In the genomic region with DNA sequence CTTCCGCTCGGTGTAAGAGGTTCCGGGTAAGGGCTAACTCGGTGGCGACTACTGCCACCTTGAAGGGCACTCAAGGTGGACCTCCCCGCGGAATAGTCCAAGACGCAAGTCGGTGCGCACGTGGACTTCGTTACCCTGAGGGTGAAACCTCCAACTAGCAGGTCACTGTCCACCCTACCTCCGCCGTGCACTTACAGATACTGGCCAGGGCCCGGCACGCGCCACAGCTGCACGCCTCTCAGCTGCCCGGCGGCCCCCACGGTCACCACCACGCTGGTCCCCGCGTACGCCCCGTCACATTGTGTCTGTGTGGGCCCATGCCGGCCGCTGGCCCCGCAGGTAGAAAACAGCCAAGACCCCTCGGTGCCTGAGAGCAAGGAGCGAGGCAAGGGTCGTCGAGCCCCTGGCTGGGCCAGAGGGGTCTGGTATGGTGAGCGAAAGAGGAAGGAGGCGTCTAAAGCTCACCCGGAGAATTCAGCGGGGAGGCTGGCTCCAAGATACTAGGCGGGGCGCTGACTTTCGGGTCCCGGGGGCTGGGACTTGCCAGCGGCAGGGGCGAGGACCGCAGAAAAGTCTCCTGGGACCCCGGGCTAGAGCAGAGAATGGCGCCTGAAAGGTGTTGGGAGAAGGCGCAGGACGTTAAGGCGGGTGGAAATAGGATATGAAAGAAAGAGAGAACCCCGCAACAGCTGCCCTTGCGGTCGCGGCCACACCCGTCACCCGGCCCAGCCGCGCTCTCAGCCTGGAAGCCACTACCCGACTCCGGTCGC, we compare ENCODE assay signal across 8 cellular contexts. TPM values are rescaled to one million over a fixed set of nuclear protein-coding genes. Genes with fewer than 3 reads are reported as not detected.
DNase-seq lines count a peak whose midpoint lies in the region; ATAC-seq and TF ChIP-seq lines count a peak whose summit lies in the region.

No MANE protein-coding gene starts in this region.

- DNase-seq in Right ventricle myocardium inferior (ENCODE audit: missing footprints) (no peak), cardiac septum (ENCODE audit: low spot score) (no peak), spleen (peak; percentile 83), NCI-H2081 treated with DMSO at 0.1 percent for 48 hours (lab: John Stamatoyannopoulos, UW) (no peak)
- no peak for DNase-seq in activated T-cell treated with anti-CD3 and anti-CD28 coated beads, Interleukin-2, amount 50 U/mL, for 4 hours

- H3K27me3 ChIP-seq in iPS-18a (ENCODE audit: control insufficient read depth, insufficient read depth, low read length) (peaks cover 69% of the 10 kb centered on the region), spleen (replicated peaks in 1 of 7) (peaks cover 9 to 45% (median 28%) of the 10 kb centered on the region in 7 donors)

- peaks cover 24% of the 10 kb centered on the region for H3K4me1 Mint-ChIP-seq in activated T-cell treated with anti-CD3 and anti-CD28 coated beads, Interleukin-2, amount 50 U/mL, for 4 hours (ENCODE audit: low read depth)

- H3K9me3 ChIP-seq in iPS-18a (ENCODE audit: control insufficient read depth, low read depth, low read length) (no peaks in the 10 kb centered on the region), spleen (no peaks in the 10 kb centered on the region)

- no peak overlapping the region for H3K9ac ChIP-seq in iPS-18a (ENCODE audit: low read length)

- H3K36me3 ChIP-seq in iPS-18a (ENCODE audit: control insufficient read depth, low read depth, low read length) (peaks cover 7% of the 10 kb centered on the region), spleen (peaks cover 0 to 13% (median 3%) of the 10 kb centered on the region in 6 donors)

- H3K27ac ChIP-seq in iPS-18a (ENCODE audit: low read length) (no peak overlapping the region), spleen (peak overlapping the region in 1 of 8 donors; percentile 9)

- peaks cover 6% of the 10 kb centered on the region for H3K4me1 ChIP-seq in iPS-18a (ENCODE audit: control insufficient read depth, low read depth, low read length)
- peaks cover 23 to 36% (median 28%) of the 10 kb centered on the region in 6 donors for H3K4me1 ChIP-seq in spleen

- no peak for TF ChIP-seq POLR2A in spleen (IDR thresholded peaks at IDR 0.05)

- intact Hi-C loops in Right ventricle myocardium inferior (cut with DNase I) (no loop called here), cardiac septum (cut with DNase I) (no loop called here), spleen (cut with DNase I; ENCODE audit: low total_unique reads) (no loop called here)

- H3K27me3 Mint-ChIP-seq in activated T-cell treated with anti-CD3 and anti-CD28 coated beads, Interleukin-2, amount 50 U/mL, for 4 hours (ENCODE audit: low read depth) = peaks cover 28% of the 10 kb centered on the region

- no peak for TF ChIP-seq CTCF in spleen (IDR thresholded peaks at IDR 0.05 in 8 of 11, conservative IDR thresholded peaks at IDR 0.05 in 3 of 11)

- H3K9me3 Mint-ChIP-seq in activated T-cell treated with anti-CD3 and anti-CD28 coated beads, Interleukin-2, amount 50 U/mL, for 4 hours = no peaks in the 10 kb centered on the region

- H3K36me3 Mint-ChIP-seq in activated T-cell treated with anti-CD3 and anti-CD28 coated beads, Interleukin-2, amount 50 U/mL, for 4 hours (ENCODE audit: insufficient read depth) = peaks cover 4% of the 10 kb centered on the region

- 3 to 8% (median 4%) methylated on average over 32 to 60 of the region's 60 CpGs for WGBS in spleen, 5 donors

- ATAC-seq in Right ventricle myocardium inferior (peak; percentile 21), HG02798 (IDR thresholded peaks at IDR 0.05; ENCODE audit: poor library complexity, unreplicated experiment) (no peak), GM19351 (IDR thresholded peaks at IDR 0.05; ENCODE audit: unreplicated experiment) (no peak)
- peak; percentile 38 to 50 for ATAC-seq in activated T-cell treated with anti-CD3 and anti-CD28 coated beads, Interleukin-2, amount 50 U/mL, for 4 hours

- H3K4me3 ChIP-seq in iPS-18a (ENCODE audit: low read length) (peak overlapping the region; percentile 52), spleen (peak overlapping the region; percentile 16 to 69 (median 42))

- peak overlapping the region; percentile 70 for H3K4me3 Mint-ChIP-seq in activated T-cell treated with anti-CD3 and anti-CD28 coated beads, Interleukin-2, amount 50 U/mL, for 4 hours

RNA-seq across cellular contexts. Expression of a gene that starts 0.9 kb away (rescaled TPM):
- 1.5 TPM for total RNA-seq in Right ventricle myocardium inferior
- total RNA-seq in cardiac septum = 0.65 TPM
- under 1 TPM; 0.11 to 0.24 (median 0.23) TPM for total RNA-seq in activated T-cell treated with anti-CD3 and anti-CD28 coated beads, Interleukin-2, amount 50 U/mL, for 4 hours
- 1 to 10 TPM; 2.0 to 7.0 (median 4.5) TPM for total RNA-seq in spleen
- polyA plus RNA-seq in spleen = 1 to 10 TPM in 2 of 3 donors, under 1 TPM in 1; 0.93 to 5.3 (median 4.5) TPM

RNA-seq across cellular contexts. Expression of a gene that starts 19.0 kb away (rescaled TPM):
- total RNA-seq in Right ventricle myocardium inferior = 2.7 TPM
- total RNA-seq in cardiac septum = 1.0 TPM
- under 1 TPM; 0.20 to 0.47 (median 0.27) TPM for total RNA-seq in activated T-cell treated with anti-CD3 and anti-CD28 coated beads, Interleukin-2, amount 50 U/mL, for 4 hours
- total RNA-seq in spleen = under 1 TPM in 3 of 7 donors, not detected in 4; 0.17 to 0.51 (median 0.37) TPM
- polyA plus RNA-seq in spleen = under 1 TPM; 0.09 to 0.19 (median 0.18) TPM

RNA-seq across cellular contexts. Expression of a gene that starts 31.4 kb away (rescaled TPM):
- total RNA-seq in Right ventricle myocardium inferior = 26.7 TPM
- total RNA-seq in cardiac septum = 18.5 TPM
- total RNA-seq in activated T-cell treated with anti-CD3 and anti-CD28 coated beads, Interleukin-2, amount 50 U/mL, for 4 hours = 10 to 100 TPM; 63.6 to 70.4 (median 66.2) TPM
- 10 to 100 TPM; 15.8 to 35.9 (median 27.7) TPM for total RNA-seq in spleen
- polyA plus RNA-seq in spleen = 10 to 100 TPM in 2 of 3 donors, 1 to 10 TPM in 1; 7.9 to 11.8 (median 10.2) TPM

RNA-seq across cellular contexts. Expression of a gene that starts 46.3 kb away (rescaled TPM):
- 5.6 TPM for total RNA-seq in Right ventricle myocardium inferior
- 3.6 TPM for total RNA-seq in cardiac septum
- total RNA-seq in activated T-cell treated with anti-CD3 and anti-CD28 coated beads, Interleukin-2, amount 50 U/mL, for 4 hours = 1 to 10 TPM; 2.2 to 2.9 (median 2.3) TPM
- 10 to 100 TPM; 10.9 to 36.2 (median 21.4) TPM for total RNA-seq in spleen
- polyA plus RNA-seq in spleen = 1 to 10 TPM; 2.6 to 5.7 (median 4.3) TPM

Comparison
In these comparisons a context has a peak if more than half of its experiments do, and no peak if none do; other contexts are left out.
1. ATAC-seq: peak in Right ventricle myocardium inferior (single experiment) and activated T-cell treated with anti-CD3 and anti-CD28 coated beads, Interleukin-2, amount 50 U/mL, for 4 hours (2 of 2); none in HG02798 (single experiment) and GM19351 (single experiment).